In genomic region chr18:65990944-65991708, GRCh38 we compare ENCODE assay signal across 23 cellular contexts.
A peak's percentile ranks its signal among the peaks of the same experiment; 100 is the strongest.
DNase-seq lines count a peak whose midpoint lies in the region; ATAC-seq and TF ChIP-seq lines count a peak whose summit lies in the region.
"Had no signal": no experiment of that assay in that cellular context is flagged by ENCODE, and none has a peak within 500 bp of the region (broad histone marks: within the 10 kb centered on the region; RNA-seq: fewer than 3 reads in every experiment).

No MANE protein-coding gene starts in this region.

- H3K4me3 ChIP-seq in OCI-LY3 (ENCODE audit: low read length) = no peak overlapping the region
- H3K4me3 ChIP-seq: BLaER1 treated with 17β-estradiol and CSF1 and Interleukin-3, amounts not matched to agents 10 nM and 100 nM; ovary; tibial nerve had no signal

- H3K4me1 Mint-ChIP-seq in stimulated activated effector memory CD8-positive, alpha-beta T cell treated with anti-CD3 and anti-CD28 coated beads, Interleukin-12 subunit alpha, Interleukin-12 subunit beta, amount 100 ng/mL, for 72 hours = no peaks in the 10 kb centered on the region
- H3K4me1 Mint-ChIP-seq: activated naive CD4-positive, alpha-beta T cell treated with anti-CD3 and anti-CD28 coated beads, Interleukin-2, amount 50 U/mL, for 24 hours; IgD-negative memory B cell; naive B cell; stimulated activated naive CD8-positive, alpha-beta T cell treated with anti-CD3 and anti-CD28 coated beads, Interleukin-15, amount 100 ng/mL, for 72 hours; T-helper 17 cell had no signal

- no peaks in the 10 kb centered on the region for H3K36me3 Mint-ChIP-seq in stimulated activated effector memory CD8-positive, alpha-beta T cell treated with anti-CD3 and anti-CD28 coated beads, Interleukin-12 subunit alpha, Interleukin-12 subunit beta, amount 100 ng/mL, for 72 hours
- H3K36me3 Mint-ChIP-seq: activated naive CD4-positive, alpha-beta T cell treated with anti-CD3 and anti-CD28 coated beads, Interleukin-2, amount 50 U/mL, for 24 hours; naive B cell had no signal

- H3K79me2 ChIP-seq in OCI-LY3 (ENCODE audit: low read length) = no peaks in the 10 kb centered on the region

- peaks cover 5% of the 10 kb centered on the region for H3K36me3 ChIP-seq in OCI-LY3 (replicated peaks; ENCODE audit: low read depth, low read length)
- H3K36me3 ChIP-seq: BLaER1 treated with 17β-estradiol and CSF1 and Interleukin-3, amounts not matched to agents 10 nM and 100 nM; ovary; tibial nerve; WERI-Rb-1 had no signal

- H3K9me3 ChIP-seq in OCI-LY3 (ENCODE audit: insufficient read depth, low read length) = peaks cover 6% of the 10 kb centered on the region; the same call in 1 of the 2 replicates
- H3K9me3 ChIP-seq: BLaER1 treated with 17β-estradiol and CSF1 and Interleukin-3, amounts not matched to agents 10 nM and 100 nM; ovary; tibial nerve had no signal

- H3K27ac Mint-ChIP-seq in stimulated activated effector memory CD8-positive, alpha-beta T cell treated with anti-CD3 and anti-CD28 coated beads, Interleukin-12 subunit alpha, Interleukin-12 subunit beta, amount 100 ng/mL, for 72 hours = no peak overlapping the region
- H3K27ac Mint-ChIP-seq: activated naive CD4-positive, alpha-beta T cell treated with anti-CD3 and anti-CD28 coated beads, Interleukin-2, amount 50 U/mL, for 24 hours; IgD-negative memory B cell; naive B cell; T-helper 17 cell had no signal

- H3K4me1 ChIP-seq in OCI-LY3 (ENCODE audit: low read length) = peaks cover 32% of the 10 kb centered on the region
- H3K4me1 ChIP-seq: tibial nerve had no signal

- DNase-seq in SIG-M5 treated with dmso at 0.1 percent for 504 hours (lab: John Stamatoyannopoulos, UW; ENCODE audit: unreplicated experiment) = peak; percentile 65
- DNase-seq in SIG-M5 (lab: John Stamatoyannopoulos, UW) = no peak
- peak; percentile 77 for DNase-seq in NCI-H2171 treated with DMSO at 0.1 percent for 48 hours (lab: John Stamatoyannopoulos, UW)
- DNase-seq in HCEC 1CT = no peak
- DNase-seq in stimulated activated effector memory CD8-positive, alpha-beta T cell treated with anti-CD3 and anti-CD28 coated beads, Interleukin-12 subunit alpha, Interleukin-12 subunit beta, amount 100 ng/mL, for 72 hours (ENCODE audit: low spot score in 2 of 2) = no peak
- DNase-seq in GDM1 (lab: John Stamatoyannopoulos, UW) = no peak
- DNase-seq in NCI-H82 treated with DMSO at 0.1 percent for 48 hours (lab: John Stamatoyannopoulos, UW; ENCODE audit: unreplicated experiment) = no peak
- DNase-seq: activated CD4-positive, alpha-beta T cell treated with anti-CD3 and anti-CD28 coated beads, Interleukin-2, amount 50 U/mL, for 1 hour; aorta; central memory CD4-positive, alpha-beta T cell; glutamatergic neuron; mesenchymal stem cell; naive B cell; NCI-H1930; ovary; stimulated activated naive CD8-positive, alpha-beta T cell treated with anti-CD3 and anti-CD28 coated beads, Interleukin-15, amount 100 ng/mL, for 72 hours; T-helper 17 cell; WERI-Rb-1 had no signal

- no peak for TF ChIP-seq CTCF in OCI-LY3 (IDR thresholded peaks at IDR 0.05; ENCODE audit: low read depth, low read length)

- peak overlapping the region; percentile 25 for H3K4me2 ChIP-seq in OCI-LY3 (ENCODE audit: low read length)

- ATAC-seq in stimulated activated effector memory CD8-positive, alpha-beta T cell treated with anti-CD3 and anti-CD28 coated beads, Interleukin-12 subunit alpha, Interleukin-12 subunit beta, amount 100 ng/mL, for 72 hours = no peak
- ATAC-seq: stimulated activated naive CD8-positive, alpha-beta T cell treated with anti-CD3 and anti-CD28 coated beads, Interleukin-15, amount 100 ng/mL, for 72 hours; T-helper 17 cell had no signal

- no peak overlapping the region for H3K9ac ChIP-seq in OCI-LY3 (ENCODE audit: low read length)
- H3K9ac ChIP-seq: BLaER1 treated with 17β-estradiol and CSF1 and Interleukin-3, amounts not matched to agents 10 nM and 100 nM had no signal

- no peak overlapping the region for H3K4me3 Mint-ChIP-seq in stimulated activated effector memory CD8-positive, alpha-beta T cell treated with anti-CD3 and anti-CD28 coated beads, Interleukin-12 subunit alpha, Interleukin-12 subunit beta, amount 100 ng/mL, for 72 hours
- H3K4me3 Mint-ChIP-seq: activated naive CD4-positive, alpha-beta T cell treated with anti-CD3 and anti-CD28 coated beads, Interleukin-2, amount 50 U/mL, for 24 hours; IgD-negative memory B cell; naive B cell; stimulated activated naive CD8-positive, alpha-beta T cell treated with anti-CD3 and anti-CD28 coated beads, Interleukin-15, amount 100 ng/mL, for 72 hours; T-helper 17 cell had no signal

- H2AFZ ChIP-seq in OCI-LY3 (ENCODE audit: low read depth, low read length) = no peak overlapping the region; the same call in 1 of the 2 replicates

- H4K20me1 ChIP-seq in OCI-LY3 (ENCODE audit: insufficient read depth, low read length) = no peaks in the 10 kb centered on the region
- H4K20me1 ChIP-seq: BLaER1 treated with 17β-estradiol and CSF1 and Interleukin-3, amounts not matched to agents 10 nM and 100 nM had no signal

- H3K27ac ChIP-seq in OCI-LY3 (ENCODE audit: low read length) = no peak overlapping the region
- H3K27ac ChIP-seq: ovary, tibial nerve, WERI-Rb-1 had no signal

- peaks cover 21% of the 10 kb centered on the region for H3K9me3 Mint-ChIP-seq in stimulated activated effector memory CD8-positive, alpha-beta T cell treated with anti-CD3 and anti-CD28 coated beads, Interleukin-12 subunit alpha, Interleukin-12 subunit beta, amount 100 ng/mL, for 72 hours
- H3K9me3 Mint-ChIP-seq: activated naive CD4-positive, alpha-beta T cell treated with anti-CD3 and anti-CD28 coated beads, Interleukin-2, amount 50 U/mL, for 24 hours had no signal

- no peaks in the 10 kb centered on the region for H3K27me3 ChIP-seq in OCI-LY3 (ENCODE audit: low read depth, low read length)
- H3K27me3 ChIP-seq: BLaER1 treated with 17β-estradiol and CSF1 and Interleukin-3, amounts not matched to agents 10 nM and 100 nM; ovary; tibial nerve had no signal

Comparison
In these comparisons a context has a peak if more than half of its experiments do, and no peak if none do; other contexts are left out.
1. DNase-seq: peak in SIG-M5 treated with dmso at 0.1 percent for 504 hours (single experiment) and NCI-H2171 treated with DMSO at 0.1 percent for 48 hours (single experiment); none in SIG-M5 (single experiment), HCEC 1CT (single experiment), stimulated activated effector memory CD8-positive, alpha-beta T cell treated with anti-CD3 and anti-CD28 coated beads, Interleukin-12 subunit alpha, Interleukin-12 subunit beta, amount 100 ng/mL, for 72 hours (0 of 2), GDM1 (single experiment) and NCI-H82 treated with DMSO at 0.1 percent for 48 hours (single experiment).